Comparison of ENCODE assay signal across 8 cellular contexts in genomic region chr1:70205437-70206118, GRCh38. TPM values are rescaled to one million over a fixed set of nuclear protein-coding genes. Genes with fewer than 3 reads are reported as not detected.
A peak's percentile ranks its signal among the peaks of the same experiment; 100 is the strongest.
DNase-seq lines count a peak whose midpoint lies in the region; ATAC-seq, FAIRE-seq and TF ChIP-seq lines count a peak whose summit lies in the region.

TSS of gene LRRC40 (minus strand) at chr1:70205579. CDS start at chr1:70205540, 39 bp downstream.

- H3K27ac Mint-ChIP-seq in T-cell (peak within 1 kb of the TSS; percentile 98 to 99), type B pancreatic cell (peak within 1 kb of the TSS; percentile 100)

- intact Hi-C loops in adrenal gland (cut with DNase I) (no loop called here), heart left ventricle (cut with DNase I) (loop anchor here in 5 of 10 donors (1.0 to 10.0 kb wide), 6 partner anchors 16 to 209 kb away; partner anchors contain the start of genes ANKRD13C (in 3 of the 5), CTH (in 3 of the 5) and SRSF11 (in 2 of the 5))

- ATAC-seq in HG02840 (IDR thresholded peaks at IDR 0.05; ENCODE audit: low FRiP score, unreplicated experiment) (peak; percentile 87), T-cell (replicated peaks in 1 of 4) (peak; percentile 91 to 96 (median 94)), heart left ventricle (peak; percentile 97 to 100 (median 99))

- H3K9me3 ChIP-seq in adrenal gland (replicated peaks in 1 of 3) (no peaks in the 10 kb centered on the region), heart left ventricle (no peaks in the 10 kb centered on the region)

- H3K27me3 Mint-ChIP-seq in T-cell (no peaks in the 10 kb centered on the region), type B pancreatic cell (no peaks in the 10 kb centered on the region)

- H3K36me3 ChIP-seq in adrenal gland (replicated peaks in 1 of 2): no peaks in the 10 kb centered on the region
- peaks cover 0 to 19% (median 11%) of the 10 kb centered on the region in 9 donors for H3K36me3 ChIP-seq in heart left ventricle

- CTCF ChIA-PET in T-cell (lab: Charles Lee): interaction anchor here (0.9 to 2.0 kb wide), 7 partner anchors 11 to 875 kb away, joined by 3 to 13 read pairs (median 4); partner anchors contain the start of genes ANKRD13C (in 1 of the 2), SRSF11 (in 1 of the 2) and ZRANB2 (in 1 of the 2)

- no peaks in the 10 kb centered on the region for H3K27me3 ChIP-seq in adrenal gland
- H3K27me3 ChIP-seq in heart left ventricle: no peaks in the 10 kb centered on the region

- FAIRE-seq in GM12891 (lab: Jason Lieb, UNC): peak; percentile 96

- H3K36me3 Mint-ChIP-seq in T-cell (peaks cover 5% of the 10 kb centered on the region), type B pancreatic cell (no peaks in the 10 kb centered on the region)

- WGBS in adrenal gland, 4 donors: 0 to 1% (median 0%) methylated on average over 17 to 46 of the region's 46 CpGs
- WGBS in heart left ventricle, 4 donors: 0% methylated on average over 36 to 46 of the region's 46 CpGs

- TF ChIP-seq POLR2A in GM12891 (IDR thresholded peaks at IDR 0.05; ENCODE audit: low read depth, low read length) (peak; percentile 74), adrenal gland (IDR thresholded peaks at IDR 0.05) (peak; percentile 58 to 92), heart left ventricle (IDR thresholded peaks at IDR 0.05) (peak in 1 of 2 donors; percentile 75)

- H3K27ac ChIP-seq in adrenal gland (peak within 1 kb of the TSS; percentile 85 to 93 (median 92)), heart left ventricle (peak within 1 kb of the TSS; percentile 85 to 95 (median 89))

- peak within 1 kb of the TSS; percentile 93 to 98 (median 97) for H3K4me3 Mint-ChIP-seq in T-cell
- H3K4me3 Mint-ChIP-seq in type B pancreatic cell: peak within 1 kb of the TSS; percentile 100

- peak within 1 kb of the TSS; percentile 63 to 82 (median 72) for H3K4me3 ChIP-seq in adrenal gland
- peak within 1 kb of the TSS; percentile 54 to 90 (median 74) for H3K4me3 ChIP-seq in heart left ventricle

- no peaks in the 10 kb centered on the region for H3K9me3 Mint-ChIP-seq in T-cell
- H3K9me3 Mint-ChIP-seq in type B pancreatic cell: no peaks in the 10 kb centered on the region

- POLR2A ChIA-PET in T-cell (lab: Charles Lee): interaction anchor here (0.5 to 3.5 kb wide), 10 partner anchors 11 to 875 kb away, joined by 3 to 57 read pairs (median 4); partner anchors contain the start of genes SRSF11 (in 2 of the 2), ANKRD13C (in 1 of the 2), CTH (in 1 of the 2) and ZRANB2 (in 1 of the 2)

- H3K4me1 Mint-ChIP-seq in T-cell: peaks cover 76 to 86% (median 84%) of the 10 kb centered on the region in 3 donors
- H3K4me1 Mint-ChIP-seq in type B pancreatic cell (ENCODE audit: unreplicated experiment): peaks cover 20% of the 10 kb centered on the region

- TF ChIP-seq CTCF in adrenal gland (IDR thresholded peaks at IDR 0.05) (no peak), heart left ventricle (IDR thresholded peaks at IDR 0.05) (peak in 2 of 12 donors; percentile 5 to 8), type B pancreatic cell (conservative IDR thresholded peaks at IDR 0.05) (peak; percentile 32)

- DNase-seq in GM12891 (ENCODE audit: insufficient read length, low spot score) (peak; percentile 64), NCI-H1436 treated with DMSO at 0.1 percent for 48 hours (lab: John Stamatoyannopoulos, UW) (peak; percentile 48), T-cell (peak; percentile 90 to 98 (median 95)), adrenal gland (peak; percentile 95 to 97 (median 96)), heart left ventricle (peak; percentile 96 to 97 (median 97)), pons (ENCODE audit: low spot score) (peak; percentile 95), type B pancreatic cell (ENCODE audit: extremely low spot score, unreplicated experiment) (peak; percentile 97)

- H3K4me1 ChIP-seq in adrenal gland (replicated peaks in 1 of 2) (peaks cover 35 to 50% of the 10 kb centered on the region in 2 donors), heart left ventricle (peaks cover 0 to 63% (median 35%) of the 10 kb centered on the region in 12 donors)

TF ChIP-seq in GM12891, 5 proteins besides CTCF, POLR2A, EP300 and RAD21:
- TF ChIP-seq SPI1 (IDR thresholded peaks at IDR 0.05; ENCODE audit: low read depth, low read length) (no peak), PAX5 (IDR thresholded peaks at IDR 0.05; ENCODE audit: insufficient read depth, low read length, severe bottlenecking) (no peak), POU2F2 (IDR thresholded peaks at IDR 0.05; ENCODE audit: low read depth, low read length) (peak; percentile 15; the same call in 1 of the 2 replicates), POLR2AphosphoS5 (IDR thresholded peaks at IDR 0.05; ENCODE audit: low read depth, low read length) (peak; percentile 61), TAF1 (IDR thresholded peaks at IDR 0.05; ENCODE audit: low read depth, low read length) (peak; percentile 66)

RNA-seq across cellular contexts. Expression of gene LRRC40, which starts in this region (rescaled TPM):
- polyA plus RNA-seq in GM12891 (2012; ENCODE audit: low read depth, missing spikeins): 8.2 TPM
- 10 to 100 TPM in 4 of 5 donors, 1 to 10 TPM in 1; 9.7 to 11.3 (median 10.8) TPM for total RNA-seq in T-cell
- total RNA-seq in adrenal gland: 10 to 100 TPM in 5 of 8 donors, 1 to 10 TPM in 3; 7.2 to 18.7 (median 11.1) TPM
- polyA plus RNA-seq in adrenal gland: 10 to 100 TPM in 1 of 3 donors, 1 to 10 TPM in 2; 5.8 to 14.0 (median 9.1) TPM
- 10 to 100 TPM in 7 of 9 donors, 1 to 10 TPM in 2; 8.4 to 13.0 (median 11.2) TPM for total RNA-seq in heart left ventricle
- 10 to 100 TPM in 1 of 2 donors, 1 to 10 TPM in 1; 6.7 to 10.6 TPM for polyA plus RNA-seq in heart left ventricle
- 12.3 and 18.9 TPM in 2 replicates for total RNA-seq in type B pancreatic cell (ENCODE audit: low replicate concordance)

Comparison
In these comparisons a context has a peak if more than half of its experiments do, and no peak if none do; other contexts are left out.
1. Peak in every context shown above with its lines: DNase-seq, ATAC-seq, H3K4me3 ChIP-seq and H3K27ac ChIP-seq.